1 cellular context compared by ENCODE assay signal in the genomic region with DNA sequence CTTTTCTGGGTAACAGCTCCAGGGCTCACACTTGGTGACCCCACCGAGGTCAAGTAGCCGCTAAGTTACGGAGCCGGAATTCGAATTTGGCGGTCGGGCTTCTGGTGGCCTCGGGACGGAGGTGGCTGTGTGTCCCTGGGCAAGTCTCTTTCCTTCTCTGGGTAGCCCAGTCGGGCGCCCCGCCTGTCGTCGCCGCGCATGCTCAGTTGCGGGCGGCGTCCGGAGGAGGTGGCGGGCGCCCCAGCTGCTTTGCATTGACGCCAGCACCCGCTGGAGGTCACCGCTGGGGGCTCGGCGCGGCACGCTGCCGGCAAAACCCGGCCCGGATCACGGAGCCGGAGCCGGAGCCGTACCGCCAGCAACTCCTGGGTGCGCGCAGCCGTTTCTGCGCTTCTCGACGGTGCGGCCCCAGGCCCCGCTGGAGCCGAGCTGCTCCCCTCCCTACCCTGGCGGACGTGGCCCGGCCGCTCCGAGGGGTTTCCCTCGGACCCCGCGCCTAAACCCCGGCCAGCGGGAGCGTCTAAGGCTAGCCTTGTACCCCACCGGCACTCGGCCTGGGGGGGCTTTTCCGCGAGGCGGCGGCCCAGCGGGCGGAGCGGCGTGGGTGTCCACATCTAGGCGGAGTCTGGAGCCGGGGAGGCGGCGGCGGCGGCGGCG.
A peak's percentile ranks its signal among the peaks of the same experiment; 100 is the strongest.
TF ChIP-seq lines count a peak whose summit lies in the region.

No MANE protein-coding gene starts in this region.

TF ChIP-seq in GM12878, 131 proteins besides CTCF, POLR2A, EP300 and RAD21 (continued from another document):
- TF ChIP-seq, protein P1, sequence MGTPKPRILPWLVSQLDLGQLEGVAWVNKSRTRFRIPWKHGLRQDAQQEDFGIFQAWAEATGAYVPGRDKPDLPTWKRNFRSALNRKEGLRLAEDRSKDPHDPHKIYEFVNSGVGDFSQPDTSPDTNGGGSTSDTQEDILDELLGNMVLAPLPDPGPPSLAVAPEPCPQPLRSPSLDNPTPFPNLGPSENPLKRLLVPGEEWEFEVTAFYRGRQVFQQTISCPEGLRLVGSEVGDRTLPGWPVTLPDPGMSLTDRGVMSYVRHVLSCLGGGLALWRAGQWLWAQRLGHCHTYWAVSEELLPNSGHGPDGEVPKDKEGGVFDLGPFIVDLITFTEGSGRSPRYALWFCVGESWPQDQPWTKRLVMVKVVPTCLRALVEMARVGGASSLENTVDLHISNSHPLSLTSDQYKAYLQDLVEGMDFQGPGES (IDR thresholded peaks at IDR 0.05) = 0 out of 2 replicates have a peak, but pooled peaks have one; percentile 13
- TF ChIP-seq NFYA (IDR thresholded peaks at IDR 0.05; ENCODE audit: borderline replicate concordance, low read depth, low read length) (no peak), NFXL1 (IDR thresholded peaks at IDR 0.05; ENCODE audit: borderline replicate concordance) (peak; percentile 97), NR2F1 (conservative IDR thresholded peaks at IDR 0.05) (peak; percentile 100), SP1 (IDR thresholded peaks at IDR 0.05; ENCODE audit: low read depth, low read length) (peak; percentile 98), WRNIP1 (IDR thresholded peaks at IDR 0.05; ENCODE audit: borderline replicate concordance, low read depth, low read length) (no peak), BACH1 (IDR thresholded peaks at IDR 0.05; ENCODE audit: borderline replicate concordance) (peak; percentile 27; the same call in 1 of the 2 replicates), DPF2 (IDR thresholded peaks at IDR 0.05) (peak; percentile 90), YY1 (IDR thresholded peaks at IDR 0.05; ENCODE audit: low read depth, low read length) (peak; percentile 89), ETV6 (conservative IDR thresholded peaks at IDR 0.05 in 1 of 2, IDR thresholded peaks at IDR 0.05 in 1 of 2; ENCODE audit: borderline replicate concordance in 1 of 2, low read depth in 1 of 2) (0 out of 4 replicates have a peak, but pooled peaks of 1 of the 2 experiments have one; percentile 37), SUZ12 (IDR thresholded peaks at IDR 0.05; ENCODE audit: unreplicated experiment) (no peak), CREB1 (IDR thresholded peaks at IDR 0.05; ENCODE audit: low read depth) (peak; percentile 91), HDAC2 (IDR thresholded peaks at IDR 0.05) (no peak), TAF1 (IDR thresholded peaks at IDR 0.05; ENCODE audit: borderline replicate concordance, low read depth, low read length) (peak; percentile 49; the same call in 1 of the 2 replicates), HCFC1 (IDR thresholded peaks at IDR 0.05; ENCODE audit: low read length) (peak; percentile 59), RCOR1 (conservative IDR thresholded peaks at IDR 0.05; ENCODE audit: low read depth, low read length) (peak; percentile 91; the same call in 1 of the 2 replicates), IKZF1 (conservative IDR thresholded peaks at IDR 0.05) (peak; percentile 100), NRF1 (conservative IDR thresholded peaks at IDR 0.05; ENCODE audit: low read depth, low read length) (peak; percentile 60), LARP7 (IDR thresholded peaks at IDR 0.05) (peak; percentile 66), ASH2L (IDR thresholded peaks at IDR 0.05; ENCODE audit: borderline replicate concordance, low read depth) (0 out of 2 replicates have a peak, but pooled peaks have one; percentile 17), ZSCAN29 (IDR thresholded peaks at IDR 0.05) (peak; percentile 93), SREBF1 (IDR thresholded peaks at IDR 0.05; ENCODE audit: low read length) (no peak), TCF3 (IDR thresholded peaks at IDR 0.05; ENCODE audit: borderline replicate concordance, insufficient read depth, low read depth, low read length) (peak; percentile 90), POLR2AphosphoS2 (IDR thresholded peaks at IDR 0.05; ENCODE audit: low read depth, low read length) (0 out of 2 replicates have a peak, but pooled peaks have one; percentile 25), ZNF207 (IDR thresholded peaks at IDR 0.05; ENCODE audit: borderline replicate concordance) (0 out of 2 replicates have a peak, but pooled peaks have one; percentile 49), SMAD1 (IDR thresholded peaks at IDR 0.05; ENCODE audit: low read depth, partially characterized antibody) (no peak), JUNB (IDR thresholded peaks at IDR 0.05) (no peak), KLF5 (IDR thresholded peaks at IDR 0.05; ENCODE audit: partially characterized antibody) (peak; percentile 84), RELA (IDR thresholded peaks at IDR 0.05; ENCODE audit: borderline replicate concordance, partially characterized antibody) (peak; percentile 68), HDAC6 (IDR thresholded peaks at IDR 0.05; ENCODE audit: unreplicated experiment) (peak; percentile 54), ESRRA (IDR thresholded peaks at IDR 0.05; ENCODE audit: low read length) (peak; percentile 70; the same call in 1 of the 2 replicates), ZNF24 (IDR thresholded peaks at IDR 0.05) (peak; percentile 55; the same call in 1 of the 2 replicates), SMAD5 (IDR thresholded peaks at IDR 0.05; ENCODE audit: low read depth) (no peak), MEF2A (IDR thresholded peaks at IDR 0.05; ENCODE audit: insufficient read depth, low read depth, low read length) (0 out of 2 replicates have a peak, but pooled peaks have one; percentile 59)
- TF ChIP-seq, protein P2, sequence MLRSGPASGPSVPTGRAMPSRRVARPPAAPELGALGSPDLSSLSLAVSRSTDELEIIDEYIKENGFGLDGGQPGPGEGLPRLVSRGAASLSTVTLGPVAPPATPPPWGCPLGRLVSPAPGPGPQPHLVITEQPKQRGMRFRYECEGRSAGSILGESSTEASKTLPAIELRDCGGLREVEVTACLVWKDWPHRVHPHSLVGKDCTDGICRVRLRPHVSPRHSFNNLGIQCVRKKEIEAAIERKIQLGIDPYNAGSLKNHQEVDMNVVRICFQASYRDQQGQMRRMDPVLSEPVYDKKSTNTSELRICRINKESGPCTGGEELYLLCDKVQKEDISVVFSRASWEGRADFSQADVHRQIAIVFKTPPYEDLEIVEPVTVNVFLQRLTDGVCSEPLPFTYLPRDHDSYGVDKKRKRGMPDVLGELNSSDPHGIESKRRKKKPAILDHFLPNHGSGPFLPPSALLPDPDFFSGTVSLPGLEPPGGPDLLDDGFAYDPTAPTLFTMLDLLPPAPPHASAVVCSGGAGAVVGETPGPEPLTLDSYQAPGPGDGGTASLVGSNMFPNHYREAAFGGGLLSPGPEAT (IDR thresholded peaks at IDR 0.05; ENCODE audit: low read depth) = peak; percentile 88
- TF ChIP-seq, protein P3, sequence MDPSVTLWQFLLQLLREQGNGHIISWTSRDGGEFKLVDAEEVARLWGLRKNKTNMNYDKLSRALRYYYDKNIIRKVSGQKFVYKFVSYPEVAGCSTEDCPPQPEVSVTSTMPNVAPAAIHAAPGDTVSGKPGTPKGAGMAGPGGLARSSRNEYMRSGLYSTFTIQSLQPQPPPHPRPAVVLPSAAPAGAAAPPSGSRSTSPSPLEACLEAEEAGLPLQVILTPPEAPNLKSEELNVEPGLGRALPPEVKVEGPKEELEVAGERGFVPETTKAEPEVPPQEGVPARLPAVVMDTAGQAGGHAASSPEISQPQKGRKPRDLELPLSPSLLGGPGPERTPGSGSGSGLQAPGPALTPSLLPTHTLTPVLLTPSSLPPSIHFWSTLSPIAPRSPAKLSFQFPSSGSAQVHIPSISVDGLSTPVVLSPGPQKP (IDR thresholded peaks at IDR 0.05; ENCODE audit: low read depth, low read length) = peak; percentile 56; the same call in 1 of the 2 replicates
- TF ChIP-seq, protein P4, sequence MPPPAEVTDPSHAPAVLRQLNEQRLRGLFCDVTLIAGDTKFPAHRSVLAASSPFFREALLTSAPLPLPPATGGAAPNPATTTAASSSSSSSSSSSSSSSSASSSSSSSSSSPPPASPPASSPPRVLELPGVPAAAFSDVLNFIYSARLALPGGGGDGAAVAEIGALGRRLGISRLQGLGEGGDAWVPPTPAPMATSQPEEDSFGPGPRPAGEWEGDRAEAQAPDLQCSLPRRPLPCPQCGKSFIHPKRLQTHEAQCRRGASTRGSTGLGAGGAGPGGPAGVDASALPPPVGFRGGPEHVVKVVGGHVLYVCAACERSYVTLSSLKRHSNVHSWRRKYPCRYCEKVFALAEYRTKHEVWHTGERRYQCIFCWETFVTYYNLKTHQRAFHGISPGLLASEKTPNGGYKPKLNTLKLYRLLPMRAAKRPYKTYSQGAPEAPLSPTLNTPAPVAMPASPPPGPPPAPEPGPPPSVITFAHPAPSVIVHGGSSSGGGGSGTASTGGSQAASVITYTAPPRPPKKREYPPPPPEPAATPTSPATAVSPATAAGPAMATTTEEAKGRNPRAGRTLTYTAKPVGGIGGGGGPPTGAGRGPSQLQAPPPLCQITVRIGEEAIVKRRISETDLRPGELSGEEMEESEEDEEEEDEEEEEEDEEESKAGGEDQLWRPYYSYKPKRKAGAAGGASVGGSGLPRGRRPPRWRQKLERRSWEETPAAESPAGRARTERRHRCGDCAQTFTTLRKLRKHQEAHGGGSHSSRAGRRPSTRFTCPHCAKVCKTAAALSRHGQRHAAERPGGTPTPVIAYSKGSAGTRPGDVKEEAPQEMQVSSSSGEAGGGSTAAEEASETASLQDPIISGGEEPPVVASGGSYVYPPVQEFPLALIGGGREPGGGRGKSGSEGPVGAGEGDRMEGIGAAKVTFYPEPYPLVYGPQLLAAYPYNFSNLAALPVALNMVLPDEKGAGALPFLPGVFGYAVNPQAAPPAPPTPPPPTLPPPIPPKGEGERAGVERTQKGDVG (CRISPR knock-in tag; IDR thresholded peaks at IDR 0.05) = peak; percentile 67; the same call in 1 of the 2 replicates
